Comparison of ENCODE assay signal across 21 cellular contexts in genomic region chr4:120770897-120771296, GRCh38.
DNase-seq lines count a peak whose midpoint lies in the region; ATAC-seq, FAIRE-seq and TF ChIP-seq lines count a peak whose summit lies in the region.
"Had no signal": no experiment of that assay in that cellular context is flagged by ENCODE, and none has a peak within 500 bp of the region (broad histone marks: within the 10 kb centered on the region; RNA-seq: fewer than 3 reads in every experiment).

No MANE protein-coding gene starts in this region.

- H3K36me3 ChIP-seq in KMS-11 (ENCODE audit: insufficient read depth) (no peaks in the 10 kb centered on the region), osteoblast (ENCODE audit: insufficient read depth, low read length) (no peaks in the 10 kb centered on the region), Caco-2 (ENCODE audit: control insufficient read depth, insufficient read depth, low read length) (no peaks in the 10 kb centered on the region)

- H4K20me1 ChIP-seq in KMS-11 (ENCODE audit: insufficient read depth): no peaks in the 10 kb centered on the region
- no peaks in the 10 kb centered on the region for H4K20me1 ChIP-seq in osteoblast (ENCODE audit: insufficient read depth, low read length)

- no TSS peak for BruUV-seq in Caco-2 (replicated peaks; lab: Mats Ljungman, UMichigan)

- H3K4me1 ChIP-seq in KMS-11 (ENCODE audit: low read depth, poor library complexity, severe bottlenecking) (peaks cover 88% of the 10 kb centered on the region), osteoblast (ENCODE audit: insufficient read depth, low read length) (no peaks in the 10 kb centered on the region), Caco-2 (no peaks in the 10 kb centered on the region)

- H3K4me1 Mint-ChIP-seq in Caco-2 (ENCODE audit: low read depth, unreplicated experiment): peaks cover 6% of the 10 kb centered on the region
- H3K4me1 Mint-ChIP-seq: CD4-positive, alpha-beta memory T cell had no signal

- CTCF ChIA-PET in Caco-2 (lab: Charles Lee): no interaction called here

- H3K36me3 Mint-ChIP-seq in Caco-2 (ENCODE audit: insufficient read depth, unreplicated experiment): no peaks in the 10 kb centered on the region
- H3K36me3 Mint-ChIP-seq: CD4-positive, alpha-beta memory T cell had no signal

- H3K4me3 ChIP-seq in KMS-11 (IDR thresholded peaks at IDR 0.05; ENCODE audit: insufficient read depth, low read depth, low read length) (no peak overlapping the region), osteoblast (ENCODE audit: insufficient read depth, low read length) (no peak overlapping the region), Caco-2 (ENCODE audit: low read depth, low read length) (no peak overlapping the region)
- H3K4me3 ChIP-seq: GM23248 had no signal

- H3K4me3 Mint-ChIP-seq in Caco-2 (ENCODE audit: unreplicated experiment): no peak overlapping the region
- H3K4me3 Mint-ChIP-seq: CD4-positive, alpha-beta memory T cell had no signal

- no peak overlapping the region for H3K27ac Mint-ChIP-seq in Caco-2 (ENCODE audit: unreplicated experiment)
- H3K27ac Mint-ChIP-seq: CD4-positive, alpha-beta memory T cell had no signal

- no peak for ATAC-seq in GM18502 (IDR thresholded peaks at IDR 0.05; ENCODE audit: poor library complexity, unreplicated experiment)
- ATAC-seq: HCT116 had no signal

- FAIRE-seq in A204.1 (lab: Jason Lieb, UNC) (peak; percentile 91), frontal cortex (lab: Jason Lieb, UNC) (peak; percentile 94)
- FAIRE-seq: GM12891, GM19239, H1 had no signal

- H3K27ac ChIP-seq in KMS-11: no peak overlapping the region
- H3K27ac ChIP-seq in osteoblast (ENCODE audit: low read depth, low read length): no peak overlapping the region
- H3K27ac ChIP-seq: GM23248 had no signal

- peak overlapping the region; percentile 5; the same call in 1 of the 2 replicates for H3K4me2 ChIP-seq in KMS-11
- H3K4me2 ChIP-seq in osteoblast (ENCODE audit: insufficient read depth, low read length): no peak overlapping the region

- peaks cover 9% of the 10 kb centered on the region for H3K9me3 Mint-ChIP-seq in Caco-2 (ENCODE audit: unreplicated experiment)

- POLR2A ChIA-PET in Caco-2 (lab: Charles Lee): no interaction called here

- no peak for TF ChIP-seq CTCF in KMS-11 (conservative IDR thresholded peaks at IDR 0.05; ENCODE audit: low read depth, low read length)
- TF ChIP-seq CTCF in osteoblast (IDR thresholded peaks at IDR 0.05; ENCODE audit: extremely low read depth, low read depth, low read length): no peak
- no peak for TF ChIP-seq CTCF in Caco-2 (IDR thresholded peaks at IDR 0.05; ENCODE audit: insufficient read depth in 1 of 2, low read depth in 1 of 2, low read length in 1 of 2, severe bottlenecking in 1 of 2, unreplicated experiment in 1 of 2)

- H3K27me3 Mint-ChIP-seq in Caco-2 (ENCODE audit: insufficient read depth, unreplicated experiment): no peaks in the 10 kb centered on the region

- no peaks in the 10 kb centered on the region for H3K27me3 ChIP-seq in KMS-11 (ENCODE audit: insufficient read depth, low read depth)
- H3K27me3 ChIP-seq in osteoblast (ENCODE audit: insufficient read depth, low read length): no peaks in the 10 kb centered on the region
- H3K27me3 ChIP-seq in Caco-2 (replicated peaks; ENCODE audit: control insufficient read depth, insufficient read depth, low read length): no peaks in the 10 kb centered on the region

- H3K9ac ChIP-seq in KMS-11: no peak overlapping the region
- H3K9ac ChIP-seq: GM23248 had no signal

- intact Hi-C loops in Caco-2 (cut with micrococcal nuclease; ENCODE audit: unreplicated experiment): no loop called here

- H2AFZ ChIP-seq in KMS-11 (ENCODE audit: low read depth) (no peak overlapping the region), osteoblast (ENCODE audit: low read length) (no peak overlapping the region)
- H2AFZ ChIP-seq: GM23248 had no signal

- no peaks in the 10 kb centered on the region for H3K9me3 ChIP-seq in osteoblast (ENCODE audit: low read depth, low read length)
- H3K9me3 ChIP-seq in Caco-2: no peaks in the 10 kb centered on the region

- DNase-seq in frontal cortex (ENCODE audit: low spot score in 2 of 2) (no peak), osteoblast (ENCODE audit: insufficient read length, low spot score, missing footprints) (peak; percentile 21), Caco-2 (no peak), NCI-H82 treated with DMSO at 0.1 percent for 48 hours (lab: John Stamatoyannopoulos, UW; ENCODE audit: unreplicated experiment) (no peak)
- DNase-seq in activated CD4-positive, CD25-positive, alpha-beta regulatory T cell treated with anti-CD3 and anti-CD28 coated beads, Interleukin-2, amount 50 U/mL, for 72 hours: no peak
- DNase-seq: 8988T; C1 segment of cervical spinal cord; CD4-positive, alpha-beta memory T cell; COR-L47; DMS153; DND-41; GF-D8; GM23248; H7 had no signal

- H3K79me2 ChIP-seq in KMS-11 (ENCODE audit: insufficient read depth, low read depth): no peaks in the 10 kb centered on the region
- no peaks in the 10 kb centered on the region for H3K79me2 ChIP-seq in osteoblast (ENCODE audit: insufficient read depth, low read length)
